Comparison of ENCODE assay signal across 1 cellular context in the genomic region with DNA sequence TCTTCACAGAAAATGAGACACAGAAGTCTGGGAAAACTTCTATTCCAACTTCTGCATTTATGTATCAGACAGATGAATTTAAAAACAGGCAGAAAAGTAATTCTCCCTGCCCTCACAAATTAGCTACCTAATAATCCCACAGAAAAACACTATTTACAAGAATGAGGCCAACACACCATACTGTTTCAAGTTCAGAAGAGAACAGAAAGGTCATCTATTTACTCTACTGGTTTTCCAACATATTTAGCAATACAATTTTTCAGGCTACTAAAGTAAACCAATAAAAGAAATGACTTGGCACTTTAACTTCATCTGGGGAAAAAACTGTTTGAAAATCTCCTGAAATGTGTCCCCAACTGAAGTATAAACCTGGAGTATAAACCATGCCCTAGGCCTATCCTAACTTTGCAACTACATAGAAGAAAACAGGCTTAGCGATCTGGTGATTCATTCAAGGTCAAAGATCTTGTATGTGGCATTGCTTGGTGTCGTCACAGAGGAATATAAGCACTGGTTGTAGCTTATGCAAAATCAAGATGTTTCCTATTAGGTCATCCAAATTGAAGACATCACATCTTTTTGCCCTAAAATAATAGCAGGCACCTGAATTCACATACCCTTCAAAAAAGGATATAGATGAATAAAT.
TF ChIP-seq lines count a peak whose summit lies in the region.

No MANE protein-coding gene starts in this region.

TF ChIP-seq in WTC11, 78 proteins besides CTCF, POLR2A, EP300 and RAD21 (continued from another document):
- TF ChIP-seq, protein P1, sequence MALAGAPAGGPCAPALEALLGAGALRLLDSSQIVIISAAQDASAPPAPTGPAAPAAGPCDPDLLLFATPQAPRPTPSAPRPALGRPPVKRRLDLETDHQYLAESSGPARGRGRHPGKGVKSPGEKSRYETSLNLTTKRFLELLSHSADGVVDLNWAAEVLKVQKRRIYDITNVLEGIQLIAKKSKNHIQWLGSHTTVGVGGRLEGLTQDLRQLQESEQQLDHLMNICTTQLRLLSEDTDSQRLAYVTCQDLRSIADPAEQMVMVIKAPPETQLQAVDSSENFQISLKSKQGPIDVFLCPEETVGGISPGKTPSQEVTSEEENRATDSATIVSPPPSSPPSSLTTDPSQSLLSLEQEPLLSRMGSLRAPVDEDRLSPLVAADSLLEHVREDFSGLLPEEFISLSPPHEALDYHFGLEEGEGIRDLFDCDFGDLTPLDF (CRISPR knock-in tag; IDR thresholded peaks at IDR 0.05), result no peak
- TF ChIP-seq FOXJ3 (CRISPR knock-in tag; IDR thresholded peaks at IDR 0.05; ENCODE audit: borderline replicate concordance) (no peak), ERG (CRISPR knock-in tag; IDR thresholded peaks at IDR 0.05) (no peak), ZNF416 (CRISPR knock-in tag; IDR thresholded peaks at IDR 0.05) (no peak), TCF7 (CRISPR knock-in tag; IDR thresholded peaks at IDR 0.05; ENCODE audit: low read depth) (no peak), FOXP1 (CRISPR knock-in tag; IDR thresholded peaks at IDR 0.05; ENCODE audit: borderline replicate concordance) (no peak), TEAD1 (CRISPR knock-in tag; IDR thresholded peaks at IDR 0.05) (no peak), MLX (CRISPR knock-in tag; IDR thresholded peaks at IDR 0.05) (no peak), EMX1 (CRISPR knock-in tag; IDR thresholded peaks at IDR 0.05) (no peak), CREM (CRISPR knock-in tag; IDR thresholded peaks at IDR 0.05) (no peak), NFYB (CRISPR knock-in tag; conservative IDR thresholded peaks at IDR 0.05; ENCODE audit: low read depth) (no peak)
- TF ChIP-seq, protein P2, sequence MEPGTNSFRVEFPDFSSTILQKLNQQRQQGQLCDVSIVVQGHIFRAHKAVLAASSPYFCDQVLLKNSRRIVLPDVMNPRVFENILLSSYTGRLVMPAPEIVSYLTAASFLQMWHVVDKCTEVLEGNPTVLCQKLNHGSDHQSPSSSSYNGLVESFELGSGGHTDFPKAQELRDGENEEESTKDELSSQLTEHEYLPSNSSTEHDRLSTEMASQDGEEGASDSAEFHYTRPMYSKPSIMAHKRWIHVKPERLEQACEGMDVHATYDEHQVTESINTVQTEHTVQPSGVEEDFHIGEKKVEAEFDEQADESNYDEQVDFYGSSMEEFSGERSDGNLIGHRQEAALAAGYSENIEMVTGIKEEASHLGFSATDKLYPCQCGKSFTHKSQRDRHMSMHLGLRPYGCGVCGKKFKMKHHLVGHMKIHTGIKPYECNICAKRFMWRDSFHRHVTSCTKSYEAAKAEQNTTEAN (CRISPR knock-in tag; IDR thresholded peaks at IDR 0.05), result no peak
